1 cellular context compared by ENCODE assay signal in the genomic region with DNA sequence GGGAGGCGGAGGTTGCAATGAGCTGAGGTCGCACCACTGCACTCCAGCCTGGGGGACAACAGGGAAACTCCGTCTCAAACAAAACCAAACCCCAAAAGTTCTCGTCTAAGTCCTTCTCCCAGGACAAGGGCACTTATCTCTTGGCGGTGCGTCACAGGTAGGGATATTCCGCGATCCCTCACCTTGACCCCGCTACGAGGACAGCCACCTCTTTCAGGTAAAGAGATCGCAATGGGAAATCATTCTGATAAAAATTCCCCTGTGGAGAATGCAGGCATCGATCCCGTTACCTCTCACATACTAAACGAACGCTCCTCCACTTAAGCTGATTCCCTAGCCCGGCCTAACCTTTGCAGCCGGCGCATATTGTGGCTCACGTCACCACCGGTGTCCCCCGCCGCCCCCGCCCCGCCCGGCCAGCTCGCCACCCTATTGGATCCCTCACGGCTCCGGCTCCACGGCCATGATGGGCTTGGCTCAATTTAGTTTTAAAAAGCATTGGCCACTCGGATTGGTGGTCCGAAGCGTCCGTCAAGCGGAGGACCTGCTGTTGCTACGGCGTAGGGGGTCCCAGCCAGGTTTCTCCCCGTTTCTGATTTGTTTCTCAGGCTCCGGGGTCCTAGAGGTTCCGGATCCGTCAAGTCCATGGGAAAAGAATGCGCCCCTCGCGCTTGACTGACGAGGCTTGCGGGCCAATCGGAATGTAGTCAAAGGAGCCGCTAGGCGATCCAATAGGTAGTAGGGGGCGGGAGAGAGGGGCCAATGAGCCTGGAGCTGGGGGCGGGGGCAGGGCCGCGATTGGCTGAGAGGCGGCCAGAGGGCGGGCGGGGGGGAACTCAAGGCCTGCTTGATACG.
TF ChIP-seq lines count a peak whose summit lies in the region.

No MANE protein-coding gene starts in this region.

TF ChIP-seq in SK-N-SH, 30 proteins besides CTCF, POLR2A, EP300 and RAD21 (continued from another document):
- peak; percentile 49 for TF ChIP-seq REST (IDR thresholded peaks at IDR 0.05; ENCODE audit: low read depth, low read length)
- no peak for TF ChIP-seq ELF1 (IDR thresholded peaks at IDR 0.05)
- peak; percentile 86 for TF ChIP-seq TEAD4 (IDR thresholded peaks at IDR 0.05; ENCODE audit: borderline replicate concordance, insufficient read depth)
- TF ChIP-seq EZH2phosphoT487 (IDR thresholded peaks at IDR 0.05; ENCODE audit: borderline replicate concordance, low read depth), result no peak
- TF ChIP-seq IRF3 (IDR thresholded peaks at IDR 0.05; ENCODE audit: low read depth, low read length), result peak; percentile 68
- TF ChIP-seq JUND (IDR thresholded peaks at IDR 0.05), result no peak
- peak; percentile 51 for TF ChIP-seq GABPA (IDR thresholded peaks at IDR 0.05; ENCODE audit: low read depth)
- TF ChIP-seq USF2 (IDR thresholded peaks at IDR 0.05; ENCODE audit: borderline replicate concordance, low read depth, low read length), result no peak
- no peak for TF ChIP-seq FOXJ3 (CRISPR knock-in tag; IDR thresholded peaks at IDR 0.05)
- TF ChIP-seq, protein P1, sequence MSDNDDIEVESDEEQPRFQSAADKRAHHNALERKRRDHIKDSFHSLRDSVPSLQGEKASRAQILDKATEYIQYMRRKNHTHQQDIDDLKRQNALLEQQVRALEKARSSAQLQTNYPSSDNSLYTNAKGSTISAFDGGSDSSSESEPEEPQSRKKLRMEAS (IDR thresholded peaks at IDR 0.05; ENCODE audit: low read depth), result peak; percentile 54; the same call in 1 of the 2 replicates
- TF ChIP-seq FOXM1 (IDR thresholded peaks at IDR 0.05; ENCODE audit: low read depth), result 0 out of 2 replicates have a peak, but pooled peaks have one; percentile 19
- peak; percentile 64; the same call in 1 of the 2 replicates for TF ChIP-seq SIN3A (IDR thresholded peaks at IDR 0.05; ENCODE audit: borderline replicate concordance, low read depth, low read length)
- TF ChIP-seq, protein P2, sequence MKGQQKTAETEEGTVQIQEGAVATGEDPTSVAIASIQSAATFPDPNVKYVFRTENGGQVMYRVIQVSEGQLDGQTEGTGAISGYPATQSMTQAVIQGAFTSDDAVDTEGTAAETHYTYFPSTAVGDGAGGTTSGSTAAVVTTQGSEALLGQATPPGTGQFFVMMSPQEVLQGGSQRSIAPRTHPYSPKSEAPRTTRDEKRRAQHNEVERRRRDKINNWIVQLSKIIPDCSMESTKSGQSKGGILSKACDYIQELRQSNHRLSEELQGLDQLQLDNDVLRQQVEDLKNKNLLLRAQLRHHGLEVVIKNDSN (IDR thresholded peaks at IDR 0.05; ENCODE audit: borderline replicate concordance, low read depth), result no peak
- no peak for TF ChIP-seq POLR2AphosphoS5 (IDR thresholded peaks at IDR 0.05; ENCODE audit: low read depth, low read length)
- TF ChIP-seq RXRA (IDR thresholded peaks at IDR 0.05; ENCODE audit: borderline replicate concordance, low read depth), result peak; percentile 76; the same call in 1 of the 2 replicates
- peak; percentile 37; the same call in 1 of the 2 replicates for TF ChIP-seq GATA2 (CRISPR knock-in tag; IDR thresholded peaks at IDR 0.05)
- TF ChIP-seq MXI1 (IDR thresholded peaks at IDR 0.05; ENCODE audit: low read depth, low read length), result peak; percentile 53; the same call in 1 of the 2 replicates
- TF ChIP-seq RCOR1 (IDR thresholded peaks at IDR 0.05; ENCODE audit: low read length), result peak; percentile 72; the same call in 1 of the 2 replicates
